28 cellular contexts compared by ENCODE assay signal in the genomic region with DNA sequence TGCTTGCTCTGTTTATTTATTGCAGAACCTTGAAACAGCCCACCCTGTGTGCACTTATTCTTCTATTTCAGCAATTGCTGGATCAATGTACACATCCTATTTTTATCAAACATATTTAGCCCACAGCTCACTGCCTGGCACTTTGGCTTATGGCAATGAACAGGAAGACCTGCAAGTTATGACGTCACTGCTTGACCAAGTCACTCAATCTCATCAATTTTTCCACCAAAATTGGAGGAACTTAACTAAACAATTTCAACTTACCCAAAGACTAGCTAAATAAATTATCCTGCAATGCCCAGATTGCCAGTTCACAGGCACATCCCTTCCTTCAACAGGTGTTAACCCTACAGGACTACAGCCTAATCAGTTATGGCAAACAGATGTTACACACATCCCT.
"Had no signal": no experiment of that assay in that cellular context is flagged by ENCODE, and none has a peak within 500 bp of the region (broad histone marks: within the 10 kb centered on the region; RNA-seq: fewer than 3 reads in every experiment).

No MANE protein-coding gene starts in this region.

- H3K4me3 Mint-ChIP-seq: dendritic cell treated with granulocyte-macrophage colony-stimulating factor and Interleukin-4, amounts not matched to agents 40 ng/mL and 50 ng/mL, for 4 days; effector memory CD8-positive, alpha-beta T cell had no signal

- H3K9me3 ChIP-seq: colonic mucosa, esophagus muscularis mucosa, esophagus squamous epithelium, gastrocnemius medialis, gastroesophageal sphincter had no signal

- H3K27ac Mint-ChIP-seq: dendritic cell treated with granulocyte-macrophage colony-stimulating factor and Interleukin-4, amounts not matched to agents 40 ng/mL and 50 ng/mL, for 4 days; effector memory CD8-positive, alpha-beta T cell had no signal

- H3K36me3 ChIP-seq: colonic mucosa, esophagus muscularis mucosa, esophagus squamous epithelium, gastrocnemius medialis, gastroesophageal sphincter, heart left ventricle, heart right ventricle had no signal

- H3K27me3 ChIP-seq: colonic mucosa, dorsolateral prefrontal cortex, esophagus muscularis mucosa, esophagus squamous epithelium, foreskin keratinocyte, gastrocnemius medialis, gastroesophageal sphincter, heart left ventricle, heart right ventricle had no signal

- H3K4me3 ChIP-seq: colonic mucosa, coronary artery, dorsolateral prefrontal cortex, esophagus muscularis mucosa, esophagus squamous epithelium, gastrocnemius medialis, gastroesophageal sphincter, heart left ventricle, heart right ventricle had no signal

- ATAC-seq: effector memory CD8-positive, alpha-beta T cell; esophagus mucosa; foreskin keratinocyte; gastrocnemius medialis; gastroesophageal sphincter; heart left ventricle; heart right ventricle had no signal

- FAIRE-seq: colon, endometrium, endothelial cell of umbilical vein, frontal cortex had no signal

- H3K4me1 ChIP-seq: colonic mucosa, esophagus muscularis mucosa, esophagus squamous epithelium, foreskin keratinocyte, gastrocnemius medialis, gastroesophageal sphincter, heart left ventricle, heart right ventricle had no signal

- DNase-seq: colonic mucosa; cortex of kidney; dermis blood vessel endothelial cell; dorsolateral prefrontal cortex; effector CD4-positive, alpha-beta T cell; effector CD8-positive, alpha-beta T cell; effector memory CD4-positive, alpha-beta T cell; effector memory CD8-positive, alpha-beta T cell; erythroblast; esophagus squamous epithelium; foreskin fibroblast; foreskin keratinocyte; foreskin melanocyte; gastrocnemius medialis; glutamatergic neuron; head of caudate nucleus; heart left ventricle; heart right ventricle had no signal

- H3K27ac ChIP-seq: colonic mucosa, coronary artery, dorsolateral prefrontal cortex, epithelial cell of prostate, esophagus muscularis mucosa, esophagus squamous epithelium, foreskin keratinocyte, gastrocnemius medialis, gastroesophageal sphincter, heart left ventricle, heart right ventricle had no signal

- H3K27me3 Mint-ChIP-seq: dendritic cell treated with granulocyte-macrophage colony-stimulating factor and Interleukin-4, amounts not matched to agents 40 ng/mL and 50 ng/mL, for 4 days; effector memory CD8-positive, alpha-beta T cell had no signal
